25 cellular contexts compared by ENCODE assay signal in genomic region chr18:74947875-74948274, GRCh38.
"Had no signal": no experiment of that assay in that cellular context is flagged by ENCODE, and none has a peak within 500 bp of the region (broad histone marks: within the 10 kb centered on the region; RNA-seq: fewer than 3 reads in every experiment).

No MANE protein-coding gene starts in this region.

- DNase-seq: activated CD4-positive, alpha-beta memory T cell treated with anti-CD3 and anti-CD28 coated beads, Interleukin-2, amount 10 ng/mL, durations not matched to agents 7 days and 5 days; activated CD4-positive, alpha-beta T cell treated with anti-CD3 and anti-CD28 coated beads for 36 hours; activated CD4-positive, alpha-beta T cell treated with anti-CD3 and anti-CD28 coated beads, Interleukin-2, amount 50 U/mL, for 1 hour; activated CD8-positive, alpha-beta memory T cell treated with anti-CD3 and anti-CD28 coated beads, Interleukin-2, amount 50 U/mL, for 4 hours; activated gamma-delta T cell treated with Interleukin-2 at 50 U/mL for 16 hours; activated naive CD4-positive, alpha-beta T cell treated with anti-CD3 and anti-CD28 coated beads, Interleukin-2, amount 10 ng/mL, durations not matched to agents 7 days and 5 days; activated naive CD8-positive, alpha-beta T cell treated with anti-CD3 and anti-CD28 coated beads for 36 hours; activated T-cell treated with anti-CD3 and anti-CD28 coated beads, Interleukin-2, amount 50 U/mL, for 72 hours; adrenal gland; anterior cingulate cortex; NCI-H1048; NCI-H146; NCI-H1930; NCI-H345; NCI-H510A treated with DMSO at 0.1 percent for 48 hours; NCI-H69; NK-92 treated with Interleukin-12 subunit alpha and Interleukin-12 subunit beta, amount 100 ng/mL, for 24 hours; OCI-M1; Peyer's patch; Right ventricle myocardium superior; SJCRH30; SK-N-SH; T-helper 1 cell had no signal

- H3K9ac ChIP-seq: SK-N-SH had no signal

- H3K4me1 ChIP-seq: adrenal gland, Peyer's patch, SJCRH30 had no signal

- H3K9me3 ChIP-seq: adrenal gland, Peyer's patch, SJCRH30, SK-N-SH had no signal

- H3K27ac Mint-ChIP-seq: activated CD4-positive, alpha-beta memory T cell treated with anti-CD3 and anti-CD28 coated beads, Interleukin-2, amount 10 ng/mL, durations not matched to agents 7 days and 5 days; activated CD4-positive, alpha-beta T cell treated with anti-CD3 and anti-CD28 coated beads for 36 hours; activated naive CD4-positive, alpha-beta T cell treated with anti-CD3 and anti-CD28 coated beads, Interleukin-2, amount 10 ng/mL, durations not matched to agents 7 days and 5 days; activated naive CD8-positive, alpha-beta T cell treated with anti-CD3 and anti-CD28 coated beads for 36 hours; activated T-cell treated with anti-CD3 and anti-CD28 coated beads, Interleukin-2, amount 50 U/mL, for 72 hours; activated T-helper 2 cell treated with anti-CD3 and anti-CD28 coated beads, Interferon-gamma antibody, Interleukin-2, Interleukin-4, amounts not matched to agents 10 μg/mL and 5 μg/mL and 100 μg/mL, durations not matched to agents 14 hours and 24 hours and 36 hours had no signal

- H3K4me3 Mint-ChIP-seq: activated CD4-positive, alpha-beta memory T cell treated with anti-CD3 and anti-CD28 coated beads, Interleukin-2, amount 10 ng/mL, durations not matched to agents 7 days and 5 days; activated CD4-positive, alpha-beta T cell treated with anti-CD3 and anti-CD28 coated beads for 36 hours; activated naive CD4-positive, alpha-beta T cell treated with anti-CD3 and anti-CD28 coated beads, Interleukin-2, amount 10 ng/mL, durations not matched to agents 7 days and 5 days; activated naive CD8-positive, alpha-beta T cell treated with anti-CD3 and anti-CD28 coated beads for 36 hours; activated T-cell treated with anti-CD3 and anti-CD28 coated beads, Interleukin-2, amount 50 U/mL, for 72 hours had no signal

- H3K27ac ChIP-seq: adrenal gland, Peyer's patch, RWPE1, SJCRH30 had no signal

- H3K27me3 ChIP-seq: adrenal gland, Peyer's patch, SJCRH30 had no signal

- H3K27me3 Mint-ChIP-seq: activated CD4-positive, alpha-beta memory T cell treated with anti-CD3 and anti-CD28 coated beads, Interleukin-2, amount 10 ng/mL, durations not matched to agents 7 days and 5 days; activated CD4-positive, alpha-beta T cell treated with anti-CD3 and anti-CD28 coated beads for 36 hours; activated naive CD4-positive, alpha-beta T cell treated with anti-CD3 and anti-CD28 coated beads, Interleukin-2, amount 10 ng/mL, durations not matched to agents 7 days and 5 days; activated naive CD8-positive, alpha-beta T cell treated with anti-CD3 and anti-CD28 coated beads for 36 hours had no signal

- H3K9me3 Mint-ChIP-seq: activated CD4-positive, alpha-beta memory T cell treated with anti-CD3 and anti-CD28 coated beads, Interleukin-2, amount 10 ng/mL, durations not matched to agents 7 days and 5 days; activated naive CD4-positive, alpha-beta T cell treated with anti-CD3 and anti-CD28 coated beads, Interleukin-2, amount 10 ng/mL, durations not matched to agents 7 days and 5 days; activated naive CD8-positive, alpha-beta T cell treated with anti-CD3 and anti-CD28 coated beads for 36 hours; activated T-cell treated with anti-CD3 and anti-CD28 coated beads, Interleukin-2, amount 50 U/mL, for 72 hours; activated T-helper 2 cell treated with anti-CD3 and anti-CD28 coated beads, Interferon-gamma antibody, Interleukin-2, Interleukin-4, amounts not matched to agents 10 μg/mL and 5 μg/mL and 100 μg/mL, durations not matched to agents 14 hours and 24 hours and 36 hours had no signal

- H3K4me2 ChIP-seq: SK-N-SH had no signal

- ATAC-seq: activated CD4-positive, alpha-beta T cell treated with anti-CD3 and anti-CD28 coated beads for 36 hours; activated T-cell treated with anti-CD3 and anti-CD28 coated beads, Interleukin-2, amount 50 U/mL, for 72 hours had no signal

- H3K36me3 Mint-ChIP-seq: activated naive CD4-positive, alpha-beta T cell treated with anti-CD3 and anti-CD28 coated beads, Interleukin-2, amount 10 ng/mL, durations not matched to agents 7 days and 5 days had no signal
